ENCODE assay signal across 1 cellular context in genomic region chr3:121749276-121750086, GRCh38.
A peak's percentile ranks its signal among the peaks of the same experiment; 100 is the strongest.
TF ChIP-seq lines count a peak whose summit lies in the region.

A gene with protein sequence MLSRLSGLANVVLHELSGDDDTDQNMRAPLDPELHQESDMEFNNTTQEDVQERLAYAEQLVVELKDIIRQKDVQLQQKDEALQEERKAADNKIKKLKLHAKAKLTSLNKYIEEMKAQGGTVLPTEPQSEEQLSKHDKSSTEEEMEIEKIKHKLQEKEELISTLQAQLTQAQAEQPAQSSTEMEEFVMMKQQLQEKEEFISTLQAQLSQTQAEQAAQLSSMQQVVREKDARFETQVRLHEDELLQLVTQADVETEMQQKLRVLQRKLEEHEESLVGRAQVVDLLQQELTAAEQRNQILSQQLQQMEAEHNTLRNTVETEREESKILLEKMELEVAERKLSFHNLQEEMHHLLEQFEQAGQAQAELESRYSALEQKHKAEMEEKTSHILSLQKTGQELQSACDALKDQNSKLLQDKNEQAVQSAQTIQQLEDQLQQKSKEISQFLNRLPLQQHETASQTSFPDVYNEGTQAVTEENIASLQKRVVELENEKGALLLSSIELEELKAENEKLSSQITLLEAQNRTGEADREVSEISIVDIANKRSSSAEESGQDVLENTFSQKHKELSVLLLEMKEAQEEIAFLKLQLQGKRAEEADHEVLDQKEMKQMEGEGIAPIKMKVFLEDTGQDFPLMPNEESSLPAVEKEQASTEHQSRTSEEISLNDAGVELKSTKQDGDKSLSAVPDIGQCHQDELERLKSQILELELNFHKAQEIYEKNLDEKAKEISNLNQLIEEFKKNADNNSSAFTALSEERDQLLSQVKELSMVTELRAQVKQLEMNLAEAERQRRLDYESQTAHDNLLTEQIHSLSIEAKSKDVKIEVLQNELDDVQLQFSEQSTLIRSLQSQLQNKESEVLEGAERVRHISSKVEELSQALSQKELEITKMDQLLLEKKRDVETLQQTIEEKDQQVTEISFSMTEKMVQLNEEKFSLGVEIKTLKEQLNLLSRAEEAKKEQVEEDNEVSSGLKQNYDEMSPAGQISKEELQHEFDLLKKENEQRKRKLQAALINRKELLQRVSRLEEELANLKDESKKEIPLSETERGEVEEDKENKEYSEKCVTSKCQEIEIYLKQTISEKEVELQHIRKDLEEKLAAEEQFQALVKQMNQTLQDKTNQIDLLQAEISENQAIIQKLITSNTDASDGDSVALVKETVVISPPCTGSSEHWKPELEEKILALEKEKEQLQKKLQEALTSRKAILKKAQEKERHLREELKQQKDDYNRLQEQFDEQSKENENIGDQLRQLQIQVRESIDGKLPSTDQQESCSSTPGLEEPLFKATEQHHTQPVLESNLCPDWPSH (N-terminal part only) (minus strand): TSS chr3:121749741. CDS start chr3:121730971, 18,770 bp downstream.

TF ChIP-seq in HEK293, 187 proteins besides CTCF, POLR2A, EP300 and RAD21 (continued from another document and continues in another):
- TF ChIP-seq ZBTB44 (tag by site-specific recombination; IDR thresholded peaks at IDR 0.05), result no peak
- peak; percentile 83; the same call in 1 of the 2 replicates for TF ChIP-seq ZNF501 (tag by site-specific recombination; IDR thresholded peaks at IDR 0.05)
- no peak for TF ChIP-seq ZNF596 (tag by site-specific recombination; IDR thresholded peaks at IDR 0.05)
- no peak for TF ChIP-seq ZNF121 (tag by site-specific recombination; IDR thresholded peaks at IDR 0.05)
- TF ChIP-seq ZNF37A (tag by site-specific recombination; IDR thresholded peaks at IDR 0.05), result no peak
- TF ChIP-seq ZNF366 (tag by site-specific recombination; conservative IDR thresholded peaks at IDR 0.05), result no peak
- TF ChIP-seq PRDM6 (tag by site-specific recombination; IDR thresholded peaks at IDR 0.05), result no peak
- no peak for TF ChIP-seq ZNF843 (tag by site-specific recombination; IDR thresholded peaks at IDR 0.05)
- TF ChIP-seq ZNF157 (tag by site-specific recombination; IDR thresholded peaks at IDR 0.05), result no peak
- no peak; the same call in 1 of the 2 replicates for TF ChIP-seq SP7 (tag by site-specific recombination; IDR thresholded peaks at IDR 0.05)
- no peak for TF ChIP-seq ZNF654 (tag by site-specific recombination; IDR thresholded peaks at IDR 0.05; ENCODE audit: low read depth)
- TF ChIP-seq, protein P1, sequence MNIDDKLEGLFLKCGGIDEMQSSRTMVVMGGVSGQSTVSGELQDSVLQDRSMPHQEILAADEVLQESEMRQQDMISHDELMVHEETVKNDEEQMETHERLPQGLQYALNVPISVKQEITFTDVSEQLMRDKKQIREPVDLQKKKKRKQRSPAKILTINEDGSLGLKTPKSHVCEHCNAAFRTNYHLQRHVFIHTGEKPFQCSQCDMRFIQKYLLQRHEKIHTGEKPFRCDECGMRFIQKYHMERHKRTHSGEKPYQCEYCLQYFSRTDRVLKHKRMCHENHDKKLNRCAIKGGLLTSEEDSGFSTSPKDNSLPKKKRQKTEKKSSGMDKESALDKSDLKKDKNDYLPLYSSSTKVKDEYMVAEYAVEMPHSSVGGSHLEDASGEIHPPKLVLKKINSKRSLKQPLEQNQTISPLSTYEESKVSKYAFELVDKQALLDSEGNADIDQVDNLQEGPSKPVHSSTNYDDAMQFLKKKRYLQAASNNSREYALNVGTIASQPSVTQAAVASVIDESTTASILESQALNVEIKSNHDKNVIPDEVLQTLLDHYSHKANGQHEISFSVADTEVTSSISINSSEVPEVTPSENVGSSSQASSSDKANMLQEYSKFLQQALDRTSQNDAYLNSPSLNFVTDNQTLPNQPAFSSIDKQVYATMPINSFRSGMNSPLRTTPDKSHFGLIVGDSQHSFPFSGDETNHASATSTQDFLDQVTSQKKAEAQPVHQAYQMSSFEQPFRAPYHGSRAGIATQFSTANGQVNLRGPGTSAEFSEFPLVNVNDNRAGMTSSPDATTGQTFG (tag by site-specific recombination; IDR thresholded peaks at IDR 0.05; ENCODE audit: borderline replicate concordance), result no peak
- no peak for TF ChIP-seq ZNF514 (tag by site-specific recombination; IDR thresholded peaks at IDR 0.05)
- TF ChIP-seq ZNF660 (tag by site-specific recombination; IDR thresholded peaks at IDR 0.05), result 0 out of 2 replicates have a peak, but pooled peaks have one; percentile 48
- no peak for TF ChIP-seq MZF1 (tag by site-specific recombination; IDR thresholded peaks at IDR 0.05; ENCODE audit: borderline replicate concordance)
- no peak for TF ChIP-seq ZNF202 (tag by site-specific recombination; IDR thresholded peaks at IDR 0.05; ENCODE audit: borderline replicate concordance)
- TF ChIP-seq ZNF391 (tag by site-specific recombination; IDR thresholded peaks at IDR 0.05; ENCODE audit: borderline replicate concordance, low read depth), result peak; percentile 70; the same call in 1 of the 2 replicates
- no peak for TF ChIP-seq ZNF184 (tag by site-specific recombination; IDR thresholded peaks at IDR 0.05)
- no peak for TF ChIP-seq ZNF175 (tag by site-specific recombination; IDR thresholded peaks at IDR 0.05)
- TF ChIP-seq ZXDB (tag by site-specific recombination; IDR thresholded peaks at IDR 0.05), result peak; percentile 42
- TF ChIP-seq, protein P2, sequence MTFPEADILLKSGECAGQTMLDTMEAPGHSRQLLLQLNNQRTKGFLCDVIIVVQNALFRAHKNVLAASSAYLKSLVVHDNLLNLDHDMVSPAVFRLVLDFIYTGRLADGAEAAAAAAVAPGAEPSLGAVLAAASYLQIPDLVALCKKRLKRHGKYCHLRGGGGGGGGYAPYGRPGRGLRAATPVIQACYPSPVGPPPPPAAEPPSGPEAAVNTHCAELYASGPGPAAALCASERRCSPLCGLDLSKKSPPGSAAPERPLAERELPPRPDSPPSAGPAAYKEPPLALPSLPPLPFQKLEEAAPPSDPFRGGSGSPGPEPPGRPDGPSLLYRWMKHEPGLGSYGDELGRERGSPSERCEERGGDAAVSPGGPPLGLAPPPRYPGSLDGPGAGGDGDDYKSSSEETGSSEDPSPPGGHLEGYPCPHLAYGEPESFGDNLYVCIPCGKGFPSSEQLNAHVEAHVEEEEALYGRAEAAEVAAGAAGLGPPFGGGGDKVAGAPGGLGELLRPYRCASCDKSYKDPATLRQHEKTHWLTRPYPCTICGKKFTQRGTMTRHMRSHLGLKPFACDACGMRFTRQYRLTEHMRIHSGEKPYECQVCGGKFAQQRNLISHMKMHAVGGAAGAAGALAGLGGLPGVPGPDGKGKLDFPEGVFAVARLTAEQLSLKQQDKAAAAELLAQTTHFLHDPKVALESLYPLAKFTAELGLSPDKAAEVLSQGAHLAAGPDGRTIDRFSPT (tag by site-specific recombination; IDR thresholded peaks at IDR 0.05), result no peak
- TF ChIP-seq ZNF76 (tag by site-specific recombination; IDR thresholded peaks at IDR 0.05; ENCODE audit: borderline replicate concordance, low read depth), result peak; percentile 64; the same call in 1 of the 2 replicates
- no peak for TF ChIP-seq ZFP69B (tag by site-specific recombination; IDR thresholded peaks at IDR 0.05)
- TF ChIP-seq, protein P3, sequence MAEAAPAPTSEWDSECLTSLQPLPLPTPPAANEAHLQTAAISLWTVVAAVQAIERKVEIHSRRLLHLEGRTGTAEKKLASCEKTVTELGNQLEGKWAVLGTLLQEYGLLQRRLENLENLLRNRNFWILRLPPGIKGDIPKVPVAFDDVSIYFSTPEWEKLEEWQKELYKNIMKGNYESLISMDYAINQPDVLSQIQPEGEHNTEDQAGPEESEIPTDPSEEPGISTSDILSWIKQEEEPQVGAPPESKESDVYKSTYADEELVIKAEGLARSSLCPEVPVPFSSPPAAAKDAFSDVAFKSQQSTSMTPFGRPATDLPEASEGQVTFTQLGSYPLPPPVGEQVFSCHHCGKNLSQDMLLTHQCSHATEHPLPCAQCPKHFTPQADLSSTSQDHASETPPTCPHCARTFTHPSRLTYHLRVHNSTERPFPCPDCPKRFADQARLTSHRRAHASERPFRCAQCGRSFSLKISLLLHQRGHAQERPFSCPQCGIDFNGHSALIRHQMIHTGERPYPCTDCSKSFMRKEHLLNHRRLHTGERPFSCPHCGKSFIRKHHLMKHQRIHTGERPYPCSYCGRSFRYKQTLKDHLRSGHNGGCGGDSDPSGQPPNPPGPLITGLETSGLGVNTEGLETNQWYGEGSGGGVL (tag by site-specific recombination; IDR thresholded peaks at IDR 0.05), result no peak
- no peak for TF ChIP-seq ZNF768 (tag by site-specific recombination; IDR thresholded peaks at IDR 0.05)
- no peak for TF ChIP-seq ZNF701 (tag by site-specific recombination; IDR thresholded peaks at IDR 0.05)
- TF ChIP-seq KLF16 (tag by site-specific recombination; IDR thresholded peaks at IDR 0.05), result peak; percentile 80
- TF ChIP-seq, protein P4, sequence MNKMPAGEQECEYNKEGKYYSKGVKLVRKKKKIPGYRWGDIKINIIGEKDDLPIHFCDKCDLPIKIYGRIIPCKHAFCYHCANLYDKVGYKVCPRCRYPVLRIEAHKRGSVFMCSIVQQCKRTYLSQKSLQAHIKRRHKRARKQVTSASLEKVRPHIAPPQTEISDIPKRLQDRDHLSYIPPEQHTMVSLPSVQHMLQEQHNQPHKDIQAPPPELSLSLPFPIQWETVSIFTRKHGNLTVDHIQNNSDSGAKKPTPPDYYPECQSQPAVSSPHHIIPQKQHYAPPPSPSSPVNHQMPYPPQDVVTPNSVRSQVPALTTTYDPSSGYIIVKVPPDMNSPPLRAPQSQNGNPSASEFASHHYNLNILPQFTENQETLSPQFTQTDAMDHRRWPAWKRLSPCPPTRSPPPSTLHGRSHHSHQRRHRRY (tag by site-specific recombination; IDR thresholded peaks at IDR 0.05), result no peak
- no peak for TF ChIP-seq ZBTB10 (tag by site-specific recombination; IDR thresholded peaks at IDR 0.05)
- TF ChIP-seq ZNF677 (tag by site-specific recombination; IDR thresholded peaks at IDR 0.05), result no peak
- TF ChIP-seq, protein P5, sequence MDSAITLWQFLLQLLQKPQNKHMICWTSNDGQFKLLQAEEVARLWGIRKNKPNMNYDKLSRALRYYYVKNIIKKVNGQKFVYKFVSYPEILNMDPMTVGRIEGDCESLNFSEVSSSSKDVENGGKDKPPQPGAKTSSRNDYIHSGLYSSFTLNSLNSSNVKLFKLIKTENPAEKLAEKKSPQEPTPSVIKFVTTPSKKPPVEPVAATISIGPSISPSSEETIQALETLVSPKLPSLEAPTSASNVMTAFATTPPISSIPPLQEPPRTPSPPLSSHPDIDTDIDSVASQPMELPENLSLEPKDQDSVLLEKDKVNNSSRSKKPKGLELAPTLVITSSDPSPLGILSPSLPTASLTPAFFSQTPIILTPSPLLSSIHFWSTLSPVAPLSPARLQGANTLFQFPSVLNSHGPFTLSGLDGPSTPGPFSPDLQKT (IDR thresholded peaks at IDR 0.05; ENCODE audit: borderline replicate concordance, low read depth, low read length), result no peak
- TF ChIP-seq ZNF404 (tag by site-specific recombination; IDR thresholded peaks at IDR 0.05), result no peak
- TF ChIP-seq ZNF311 (tag by site-specific recombination; IDR thresholded peaks at IDR 0.05; ENCODE audit: borderline replicate concordance), result no peak
- TF ChIP-seq ZNF19 (tag by site-specific recombination; IDR thresholded peaks at IDR 0.05; ENCODE audit: low read depth), result no peak
- peak; percentile 71; the same call in 1 of the 2 replicates for TF ChIP-seq ZBTB20 (tag by site-specific recombination; IDR thresholded peaks at IDR 0.05)
- no peak for TF ChIP-seq ZBTB8A (tag by site-specific recombination; IDR thresholded peaks at IDR 0.05)
- TF ChIP-seq ZNF362 (tag by site-specific recombination; IDR thresholded peaks at IDR 0.05), result no peak
- no peak for TF ChIP-seq ZNF433 (tag by site-specific recombination; IDR thresholded peaks at IDR 0.05; ENCODE audit: low read depth)
- TF ChIP-seq ZNF529 (tag by site-specific recombination; IDR thresholded peaks at IDR 0.05; ENCODE audit: insufficient replicate concordance), result no peak
- TF ChIP-seq OVOL3 (tag by site-specific recombination; IDR thresholded peaks at IDR 0.05), result no peak
